Comparison of ENCODE assay signal across 10 cellular contexts in the genomic region with DNA sequence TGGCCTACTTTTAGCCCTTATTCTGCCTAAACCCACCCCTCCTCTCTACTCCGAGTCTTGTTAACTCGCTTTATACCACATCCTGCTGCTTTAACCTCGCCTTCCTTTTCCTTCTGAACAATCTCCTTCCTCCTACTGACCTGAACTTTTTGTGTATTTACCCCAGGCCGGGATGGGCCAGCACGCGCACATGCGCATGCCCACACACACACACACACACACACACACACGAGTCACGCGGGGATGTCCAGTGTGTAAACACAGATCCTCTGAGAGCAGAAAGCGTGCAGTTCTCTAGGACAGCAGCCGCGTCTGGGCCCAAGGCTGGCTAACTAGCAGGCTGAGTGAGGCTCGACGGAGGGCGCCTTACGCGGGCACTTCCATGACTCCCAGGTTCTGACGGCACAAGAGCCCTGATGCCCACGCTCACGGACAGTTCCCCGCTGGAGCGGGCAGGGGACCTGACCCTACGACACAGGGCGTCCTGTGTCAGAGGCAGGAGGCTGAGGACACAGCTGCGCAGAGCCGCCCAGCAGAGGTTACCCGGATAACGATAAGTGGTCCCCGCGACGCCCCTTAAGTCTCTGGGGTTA. TPM values are rescaled to one million over a fixed set of nuclear protein-coding genes. Genes with fewer than 3 reads are reported as not detected.
DNase-seq lines count a peak whose midpoint lies in the region; ATAC-seq, FAIRE-seq and TF ChIP-seq lines count a peak whose summit lies in the region.
"Had no signal": no experiment of that assay in that cellular context is flagged by ENCODE, and none has a peak within 500 bp of the region (broad histone marks: within the 10 kb centered on the region; RNA-seq: fewer than 3 reads in every experiment).

No MANE protein-coding gene starts in this region.

- peak in 2 of 3 donors; percentile 61 to 75 for DNase-seq in Peyer's patch
- DNase-seq in effector CD4-positive, alpha-beta T cell = peak; percentile 34
- DNase-seq in pancreas = peak in 1 of 6 donors; percentile 67
- DNase-seq in NCI-H2081 treated with DMSO at 0.1 percent for 48 hours (lab: John Stamatoyannopoulos, UW) = no peak
- DNase-seq in GM13977 (ENCODE audit: low spot score) = no peak
- no peak for DNase-seq in GM20000 (ENCODE audit: low spot score)

- intact Hi-C loops in pancreas (cut with DNase I) = no loop called here

- H3K4me1 ChIP-seq in BLaER1 treated with 17β-estradiol and CSF1 and Interleukin-3, amounts not matched to agents 10 nM and 100 nM = peaks cover 55 to 73% (median 68%) of the 10 kb centered on the region in 10 experiments
- H3K4me1 ChIP-seq in Peyer's patch (peaks cover 0 to 7% (median 1%) of the 10 kb centered on the region in 4 donors), pancreas (no peaks in the 10 kb centered on the region)
- H3K4me1 ChIP-seq: parathyroid adenoma had no signal

- peak overlapping the region; percentile 67 to 97 (median 86) for H3K4me3 ChIP-seq in BLaER1 treated with 17β-estradiol and CSF1 and Interleukin-3, amounts not matched to agents 10 nM and 100 nM
- H3K4me3 ChIP-seq in Peyer's patch = peak overlapping the region; percentile 50 to 87 (median 64)
- peak overlapping the region in 3 of 4 donors; percentile 34 to 55 (median 37) for H3K4me3 ChIP-seq in pancreas

- peak; percentile 38 for ATAC-seq in GM21528 (IDR thresholded peaks at IDR 0.05; ENCODE audit: low FRiP score, unreplicated experiment)
- peak in 3 of 4 donors; percentile 24 to 49 (median 39) for ATAC-seq in pancreas

- peaks cover 17 to 48% (median 43%) of the 10 kb centered on the region in 11 experiments; a peak in 20 of 22 replicates for H4K20me1 ChIP-seq in BLaER1 treated with 17β-estradiol and CSF1 and Interleukin-3, amounts not matched to agents 10 nM and 100 nM

- TF ChIP-seq CTCF in Peyer's patch (IDR thresholded peaks at IDR 0.05) (no peak), pancreas (IDR thresholded peaks at IDR 0.05) (no peak), GM13977 (IDR thresholded peaks at IDR 0.05; ENCODE audit: extremely low read depth, insufficient read depth, missing control alignments) (no peak), GM20000 (IDR thresholded peaks at IDR 0.05; ENCODE audit: extremely low read depth, missing control alignments) (no peak)

- H3K9ac ChIP-seq in BLaER1 treated with 17β-estradiol and CSF1 and Interleukin-3, amounts not matched to agents 10 nM and 100 nM = peak overlapping the region; percentile 81 to 95 (median 88)
- H3K9ac ChIP-seq: parathyroid adenoma had no signal

- in situ Hi-C loops in GM13977 (cut with MboI; ENCODE audit: low pct_unique_long_range_greater_than_20kb, low sequenced_read_pairs, unreplicated experiment) = no loop called here

- WGBS in pancreas, 2 donors = 31 to 33% methylated on average over 32 of the region's 32 CpGs

- peaks cover 0 to 21% (median 9%) of the 10 kb centered on the region in 11 experiments; a peak in 10 of 22 replicates for H3K9me3 ChIP-seq in BLaER1 treated with 17β-estradiol and CSF1 and Interleukin-3, amounts not matched to agents 10 nM and 100 nM (replicated peaks in 1 of 11)
- H3K9me3 ChIP-seq in Peyer's patch = no peaks in the 10 kb centered on the region
- no peaks in the 10 kb centered on the region for H3K9me3 ChIP-seq in pancreas

- H3K36me3 ChIP-seq in BLaER1 treated with 17β-estradiol and CSF1 and Interleukin-3, amounts not matched to agents 10 nM and 100 nM = peaks cover 0 to 32% (median 7%) of the 10 kb centered on the region in 11 experiments; a peak in 10 of 22 replicates
- H3K36me3 ChIP-seq in Peyer's patch (no peaks in the 10 kb centered on the region), pancreas (no peaks in the 10 kb centered on the region)

- H3K27me3 ChIP-seq in BLaER1 treated with 17β-estradiol and CSF1 and Interleukin-3, amounts not matched to agents 10 nM and 100 nM = no peaks in the 10 kb centered on the region
- H3K27me3 ChIP-seq in Peyer's patch (peaks cover 0 to 9% of the 10 kb centered on the region in 2 donors), pancreas (peaks cover 0 to 3% (median 0%) of the 10 kb centered on the region in 4 donors)

- no peak for FAIRE-seq in pancreas (lab: Jason Lieb, UNC)
- FAIRE-seq: G401.6 had no signal

- TF ChIP-seq POLR2A in Peyer's patch (IDR thresholded peaks at IDR 0.05) = no peak

- peak overlapping the region; percentile 86 to 98 (median 91) for H3K27ac ChIP-seq in BLaER1 treated with 17β-estradiol and CSF1 and Interleukin-3, amounts not matched to agents 10 nM and 100 nM
- peak overlapping the region; percentile 69 to 92 (median 80) for H3K27ac ChIP-seq in Peyer's patch
- peak overlapping the region in 2 of 4 donors; percentile 67 to 69 for H3K27ac ChIP-seq in pancreas
- H3K27ac ChIP-seq: parathyroid adenoma had no signal

- H3K4me2 ChIP-seq in BLaER1 treated with 17β-estradiol and CSF1 and Interleukin-3, amounts not matched to agents 10 nM and 100 nM = peak overlapping the region; percentile 92 to 99 (median 96)

RNA-seq across cellular contexts. Expression of a gene that starts 0.6 kb away (rescaled TPM):
- 10 to 100 TPM in 2 of 4 donors, 1 to 10 TPM in 2; 6.3 to 74.3 (median 10.3) TPM for total RNA-seq in Peyer's patch
- 1 to 10 TPM in 5 of 6 donors, under 1 TPM in 1; 0.69 to 6.8 (median 1.7) TPM for total RNA-seq in pancreas
- 1 to 10 TPM in 1 of 2 donors, under 1 TPM in 1; 0.70 to 2.2 TPM for polyA plus RNA-seq in pancreas

RNA-seq across cellular contexts. Expression of a gene that starts 56.4 kb away (rescaled TPM):
- total RNA-seq in Peyer's patch (10 to 100 TPM in 2 of 4 donors, 1 to 10 TPM in 2; 4.0 to 17.3 (median 10.9) TPM), pancreas (1 to 10 TPM; 1.8 to 4.3 (median 2.8) TPM)
- polyA plus RNA-seq in pancreas = 1 to 10 TPM; 2.2 to 2.3 TPM

Comparison
In these comparisons a context has a peak if more than half of its experiments do, and no peak if none do; other contexts are left out.
1. DNase-seq: peak in Peyer's patch (2 of 3) and effector CD4-positive, alpha-beta T cell (single experiment); none in NCI-H2081 treated with DMSO at 0.1 percent for 48 hours (single experiment), GM13977 (single experiment) and GM20000 (single experiment).
2. Peak in every context shown above with its lines, with median percentiles within 50 percentile points of each other: H3K4me3 ChIP-seq.